In the genomic region with DNA sequence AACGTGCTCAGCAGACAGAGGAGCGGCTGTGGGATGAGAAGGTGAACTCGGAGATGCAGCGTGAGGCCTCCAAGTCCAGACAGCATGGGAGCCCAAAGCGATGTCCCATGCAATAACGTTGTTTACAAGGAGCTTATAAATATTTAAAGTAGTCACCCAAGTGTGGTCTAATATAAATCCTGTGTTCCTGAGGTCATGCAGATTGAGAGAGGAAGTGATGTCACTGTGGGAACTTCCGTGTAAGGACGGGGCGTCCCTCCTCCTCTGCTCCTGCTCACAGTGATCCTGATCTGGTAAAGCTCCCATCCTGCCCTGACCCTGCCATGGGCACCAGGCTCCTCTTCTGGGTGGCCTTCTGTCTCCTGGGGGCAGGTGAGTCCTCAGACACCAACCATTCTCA, we compare ENCODE assay signal across 16 cellular contexts.
DNase-seq lines count a peak whose midpoint lies in the region; ATAC-seq, FAIRE-seq and TF ChIP-seq lines count a peak whose summit lies in the region.
"Had no signal": no experiment of that assay in that cellular context is flagged by ENCODE, and none has a peak within 500 bp of the region (broad histone marks: within the 10 kb centered on the region; RNA-seq: fewer than 3 reads in every experiment).

No MANE protein-coding gene starts in this region.

- no peak overlapping the region for H2AFZ ChIP-seq in osteoblast (ENCODE audit: low read length)

- DNase-seq in activated CD8-positive, alpha-beta memory T cell treated with anti-CD3 and anti-CD28 coated beads, Interleukin-2, amount 10 ng/mL, durations not matched to agents 7 days and 5 days = no peak
- DNase-seq in activated CD8-positive, alpha-beta memory T cell treated with anti-CD3 and anti-CD28 coated beads, Interleukin-2, amount 50 U/mL, for 4 hours = no peak
- peak; percentile 81 for DNase-seq in Jurkat, Clone E6-1 (ENCODE audit: low read depth, low spot score)
- peak; percentile 56 for DNase-seq in osteoblast (ENCODE audit: insufficient read length, low spot score, missing footprints)
- DNase-seq in D721Med (ENCODE audit: insufficient read length, low spot score) = no peak
- DNase-seq in GF-D8 (lab: John Stamatoyannopoulos, UW) = no peak
- DNase-seq in cerebellum (ENCODE audit: low spot score) = no peak
- DNase-seq: GOT3; NCI-H2029 treated with DMSO at 0.1 percent for 48 hours; nucleus accumbens; stimulated activated naive B cell treated with anti-CD40 and anti-IgM and Interleukin-4, amounts not matched to agents 10 μg/mL and 1 μg/mL and 100 μg/mL, for 72 hours; transverse colon had no signal

- peaks cover 6% of the 10 kb centered on the region for H3K27me3 Mint-ChIP-seq in activated CD8-positive, alpha-beta memory T cell treated with anti-CD3 and anti-CD28 coated beads, Interleukin-2, amount 10 ng/mL, durations not matched to agents 7 days and 5 days
- no peaks in the 10 kb centered on the region for H3K27me3 Mint-ChIP-seq in activated naive CD8-positive, alpha-beta T cell

- no peaks in the 10 kb centered on the region for H4K20me1 ChIP-seq in osteoblast (ENCODE audit: insufficient read depth, low read length)

- H3K9me3 Mint-ChIP-seq in activated CD8-positive, alpha-beta memory T cell treated with anti-CD3 and anti-CD28 coated beads, Interleukin-2, amount 10 ng/mL, durations not matched to agents 7 days and 5 days (ENCODE audit: low read depth) = no peaks in the 10 kb centered on the region
- no peaks in the 10 kb centered on the region for H3K9me3 Mint-ChIP-seq in activated naive CD8-positive, alpha-beta T cell (ENCODE audit: low read depth)

- H3K27ac Mint-ChIP-seq in activated CD8-positive, alpha-beta memory T cell treated with anti-CD3 and anti-CD28 coated beads, Interleukin-2, amount 10 ng/mL, durations not matched to agents 7 days and 5 days = peak overlapping the region; percentile 66
- peak overlapping the region; percentile 74 for H3K27ac Mint-ChIP-seq in activated naive CD8-positive, alpha-beta T cell
- H3K27ac Mint-ChIP-seq: stimulated activated naive B cell treated with anti-CD40 and anti-IgM and Interleukin-4, amounts not matched to agents 10 μg/mL and 1 μg/mL and 100 μg/mL, for 72 hours had no signal

- peak overlapping the region; percentile 67 for H3K4me3 ChIP-seq in Jurkat, Clone E6-1 (ENCODE audit: low read length)
- H3K4me3 ChIP-seq in osteoblast (ENCODE audit: insufficient read depth, low read length) = no peak overlapping the region
- H3K4me3 ChIP-seq: esophagus muscularis mucosa, transverse colon had no signal

- peaks cover 12% of the 10 kb centered on the region for H3K27me3 ChIP-seq in osteoblast (ENCODE audit: insufficient read depth, low read length)
- H3K27me3 ChIP-seq: esophagus muscularis mucosa, transverse colon had no signal

- CTCF ChIA-PET in activated CD8-positive, alpha-beta memory T cell treated with anti-CD3 and anti-CD28 coated beads, Interleukin-2, amount 10 ng/mL, durations not matched to agents 7 days and 5 days (lab: Charles Lee) = interaction anchor here (1.0 to 2.7 kb wide), 5 partner anchors 9 to 34 kb away, joined by 3 to 9 read pairs (median 5); no protein-coding TSS in a partner anchor

- peaks cover 10% of the 10 kb centered on the region for H3K4me1 ChIP-seq in osteoblast (ENCODE audit: insufficient read depth, low read length)
- H3K4me1 ChIP-seq: esophagus muscularis mucosa, transverse colon had no signal

- no peak overlapping the region for H3K27ac ChIP-seq in osteoblast (ENCODE audit: low read depth, low read length)
- H3K27ac ChIP-seq: esophagus muscularis mucosa, RWPE1, transverse colon had no signal

- H3K79me2 ChIP-seq in osteoblast (ENCODE audit: insufficient read depth, low read length) = no peaks in the 10 kb centered on the region

- no peaks in the 10 kb centered on the region for H3K9me3 ChIP-seq in osteoblast (ENCODE audit: low read depth, low read length)
- H3K9me3 ChIP-seq: esophagus muscularis mucosa, transverse colon had no signal

- no peak for TF ChIP-seq CTCF in osteoblast (IDR thresholded peaks at IDR 0.05; ENCODE audit: extremely low read depth, low read depth, low read length)
- no peak for TF ChIP-seq CTCF in D721Med (IDR thresholded peaks at IDR 0.05; ENCODE audit: insufficient read depth, missing control alignments)

- H3K36me3 Mint-ChIP-seq in activated CD8-positive, alpha-beta memory T cell treated with anti-CD3 and anti-CD28 coated beads, Interleukin-2, amount 10 ng/mL, durations not matched to agents 7 days and 5 days = no peaks in the 10 kb centered on the region
- H3K36me3 Mint-ChIP-seq in activated naive CD8-positive, alpha-beta T cell = no peaks in the 10 kb centered on the region
- H3K36me3 Mint-ChIP-seq: stimulated activated naive B cell treated with anti-CD40 and anti-IgM and Interleukin-4, amounts not matched to agents 10 μg/mL and 1 μg/mL and 100 μg/mL, for 72 hours had no signal

- H3K36me3 ChIP-seq in osteoblast (ENCODE audit: insufficient read depth, low read length) = no peaks in the 10 kb centered on the region
- H3K36me3 ChIP-seq: esophagus muscularis mucosa, transverse colon had no signal

- no peak overlapping the region for H3K4me2 ChIP-seq in osteoblast (ENCODE audit: insufficient read depth, low read length)

- no peak for FAIRE-seq in D721Med (lab: Jason Lieb, UNC)
- FAIRE-seq: bronchial epithelial cell had no signal

- ATAC-seq in activated CD8-positive, alpha-beta memory T cell treated with anti-CD3 and anti-CD28 coated beads, Interleukin-2, amount 10 ng/mL, durations not matched to agents 7 days and 5 days = peak; percentile 68
- ATAC-seq: stimulated activated naive B cell treated with anti-CD40 and anti-IgM and Interleukin-4, amounts not matched to agents 10 μg/mL and 1 μg/mL and 100 μg/mL, for 72 hours had no signal

- H3K4me1 Mint-ChIP-seq in activated CD8-positive, alpha-beta memory T cell treated with anti-CD3 and anti-CD28 coated beads, Interleukin-2, amount 10 ng/mL, durations not matched to agents 7 days and 5 days = peaks cover 30% of the 10 kb centered on the region
- peaks cover 33% of the 10 kb centered on the region for H3K4me1 Mint-ChIP-seq in activated naive CD8-positive, alpha-beta T cell (ENCODE audit: low read depth)

- peak overlapping the region; percentile 62 for H3K4me3 Mint-ChIP-seq in activated CD8-positive, alpha-beta memory T cell treated with anti-CD3 and anti-CD28 coated beads, Interleukin-2, amount 10 ng/mL, durations not matched to agents 7 days and 5 days
- peak overlapping the region; percentile 79 for H3K4me3 Mint-ChIP-seq in activated naive CD8-positive, alpha-beta T cell
- H3K4me3 Mint-ChIP-seq: stimulated activated naive B cell treated with anti-CD40 and anti-IgM and Interleukin-4, amounts not matched to agents 10 μg/mL and 1 μg/mL and 100 μg/mL, for 72 hours had no signal

Comparison
In these comparisons a context has a peak if more than half of its experiments do, and no peak if none do; other contexts are left out.
1. DNase-seq: peak in Jurkat, Clone E6-1 (single experiment) and osteoblast (single experiment); none in activated CD8-positive, alpha-beta memory T cell treated with anti-CD3 and anti-CD28 coated beads, Interleukin-2, amount 10 ng/mL, durations not matched to agents 7 days and 5 days (single experiment), activated CD8-positive, alpha-beta memory T cell treated with anti-CD3 and anti-CD28 coated beads, Interleukin-2, amount 50 U/mL, for 4 hours (single experiment), D721Med (single experiment), GF-D8 (single experiment) and cerebellum (single experiment).